2 cellular contexts compared by ENCODE assay signal in the genomic region with DNA sequence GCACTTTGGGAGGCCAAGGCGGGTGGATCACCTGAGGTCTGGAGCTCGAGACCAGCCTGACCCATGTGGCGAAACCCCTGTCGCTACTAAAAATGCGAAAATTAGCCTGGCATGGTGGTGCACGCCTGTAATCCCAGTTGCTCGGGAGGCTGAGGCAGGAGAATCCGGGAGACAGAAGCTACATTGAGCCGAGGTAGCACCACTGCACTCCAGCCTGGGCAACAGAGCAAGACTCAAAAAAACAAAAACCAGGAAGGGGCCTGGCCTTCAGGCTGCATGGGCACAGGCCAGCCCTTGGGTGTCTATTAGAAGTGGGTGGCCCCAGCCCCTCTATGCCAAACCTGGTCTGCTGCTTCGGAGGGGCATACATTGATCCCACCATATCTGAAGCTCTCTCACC.
TF ChIP-seq lines count a peak whose summit lies in the region.

No MANE protein-coding gene starts in this region.

TF ChIP-seq in GM23338, 12 proteins besides CTCF, POLR2A, EP300 and RAD21 (continued from another document):
- TF ChIP-seq POLR2AphosphoS5 (IDR thresholded peaks at IDR 0.05; ENCODE audit: low read depth) (no peak), STAT1 (IDR thresholded peaks at IDR 0.05; ENCODE audit: unreplicated experiment) (no peak)
TF ChIP-seq in GM23338: peak in this region for 0.

TF ChIP-seq in H1, 55 proteins besides CTCF, POLR2A, EP300 and RAD21 (continued from another document):
- TF ChIP-seq, protein P1, sequence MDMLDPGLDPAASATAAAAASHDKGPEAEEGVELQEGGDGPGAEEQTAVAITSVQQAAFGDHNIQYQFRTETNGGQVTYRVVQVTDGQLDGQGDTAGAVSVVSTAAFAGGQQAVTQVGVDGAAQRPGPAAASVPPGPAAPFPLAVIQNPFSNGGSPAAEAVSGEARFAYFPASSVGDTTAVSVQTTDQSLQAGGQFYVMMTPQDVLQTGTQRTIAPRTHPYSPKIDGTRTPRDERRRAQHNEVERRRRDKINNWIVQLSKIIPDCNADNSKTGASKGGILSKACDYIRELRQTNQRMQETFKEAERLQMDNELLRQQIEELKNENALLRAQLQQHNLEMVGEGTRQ (IDR thresholded peaks at IDR 0.05; ENCODE audit: low read length): no peak
- no peak for TF ChIP-seq SP1 (IDR thresholded peaks at IDR 0.05; ENCODE audit: low read depth, low read length)
- TF ChIP-seq HDAC6 (IDR thresholded peaks at IDR 0.05; ENCODE audit: low read depth, low read length): no peak
- no peak for TF ChIP-seq JUN (IDR thresholded peaks at IDR 0.05; ENCODE audit: low read depth, low read length)
TF ChIP-seq in H1: peak in this region for 0.
